In the genomic region with DNA sequence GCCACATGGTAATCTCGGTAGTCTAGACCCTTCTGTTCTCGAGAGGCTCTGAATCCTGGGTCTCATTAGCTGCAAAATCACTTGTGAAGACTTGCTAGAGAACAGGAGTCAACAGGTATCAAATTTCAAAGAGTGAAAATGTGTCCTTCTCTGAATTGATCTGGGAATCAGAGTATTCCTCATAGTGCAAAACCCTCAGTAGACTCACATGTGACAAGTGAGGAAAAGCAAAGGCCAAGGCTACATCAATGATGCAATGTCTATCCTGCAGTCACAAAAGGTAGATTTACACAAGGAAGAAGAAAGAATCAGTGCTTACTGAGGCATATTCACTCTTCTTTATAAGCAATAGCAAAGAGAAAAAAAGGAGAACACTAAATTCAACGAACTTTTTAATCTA, we compare ENCODE assay signal across 1 cellular context.
TF ChIP-seq lines count a peak whose summit lies in the region.

No MANE protein-coding gene starts in this region.

TF ChIP-seq in HepG2, 621 proteins besides CTCF, POLR2A, EP300 and RAD21 (continued from another document and continues in another):
- TF ChIP-seq TFE3 (CRISPR knock-in tag; IDR thresholded peaks at IDR 0.05) (peak; percentile 87), MBD4 (IDR thresholded peaks at IDR 0.05; ENCODE audit: borderline replicate concordance, low read length) (no peak), ZSCAN31 (CRISPR knock-in tag; IDR thresholded peaks at IDR 0.05; ENCODE audit: low read depth) (no peak), ZNF282 (IDR thresholded peaks at IDR 0.05; ENCODE audit: partially characterized antibody) (no peak), ZNF720 (CRISPR knock-in tag; IDR thresholded peaks at IDR 0.05) (no peak), MYC (CRISPR knock-in tag; IDR thresholded peaks at IDR 0.05; ENCODE audit: borderline replicate concordance) (no peak), NR2F2 (IDR thresholded peaks at IDR 0.05; ENCODE audit: borderline replicate concordance, low read depth) (peak; percentile 49; the same call in 1 of the 2 replicates), ISL2 (CRISPR knock-in tag; IDR thresholded peaks at IDR 0.05) (0 out of 2 replicates have a peak, but pooled peaks have one; percentile 21), MAFK (conservative IDR thresholded peaks at IDR 0.05 in 1 of 2, IDR thresholded peaks at IDR 0.05 in 1 of 2; ENCODE audit: low read length in 2 of 2) (0 out of 4 replicates have a peak, but pooled peaks of 1 of the 2 experiments have one; percentile 2), REL (CRISPR knock-in tag; conservative IDR thresholded peaks at IDR 0.05) (no peak), ZGPAT (CRISPR knock-in tag; IDR thresholded peaks at IDR 0.05) (peak; percentile 65; the same call in 1 of the 2 replicates), ZBTB43 (CRISPR knock-in tag; conservative IDR thresholded peaks at IDR 0.05) (no peak), TBX2 (CRISPR knock-in tag; IDR thresholded peaks at IDR 0.05; ENCODE audit: borderline replicate concordance) (0 out of 2 replicates have a peak, but pooled peaks have one; percentile 28), ZNF331 (CRISPR knock-in tag; IDR thresholded peaks at IDR 0.05) (peak; percentile 54; the same call in 1 of the 2 replicates), RFX3 (CRISPR knock-in tag; IDR thresholded peaks at IDR 0.05) (no peak), HNF4A (CRISPR knock-in tag; IDR thresholded peaks at IDR 0.05) (peak; percentile 78), MED13 (CRISPR knock-in tag; IDR thresholded peaks at IDR 0.05) (no peak), NR2F6 (IDR thresholded peaks at IDR 0.05) (peak; percentile 57; the same call in 1 of the 2 replicates), NR2F6 (CRISPR knock-in tag; IDR thresholded peaks at IDR 0.05) (peak; percentile 77), SOX13 (IDR thresholded peaks at IDR 0.05) (no peak), SOX13 (CRISPR knock-in tag; conservative IDR thresholded peaks at IDR 0.05 in 1 of 2, IDR thresholded peaks at IDR 0.05 in 1 of 2) (peak in 1 of 2 experiments; percentile 70; a peak in 2 of 4 replicates), BRCA1 (CRISPR knock-in tag; IDR thresholded peaks at IDR 0.05) (no peak), FOSL2 (CRISPR knock-in tag; IDR thresholded peaks at IDR 0.05) (peak; percentile 56), MIXL1 (CRISPR knock-in tag; IDR thresholded peaks at IDR 0.05) (0 out of 2 replicates have a peak, but pooled peaks have one; percentile 32), ARNT2 (CRISPR knock-in tag; IDR thresholded peaks at IDR 0.05; ENCODE audit: low read depth) (no peak), YY1 (IDR thresholded peaks at IDR 0.05; ENCODE audit: insufficient read depth, insufficient replicate concordance, low read depth, low read length) (no peak), SKI (IDR thresholded peaks at IDR 0.05; ENCODE audit: partially characterized antibody) (peak; percentile 45), TEAD2 (CRISPR knock-in tag; IDR thresholded peaks at IDR 0.05) (no peak), ZNF784 (CRISPR knock-in tag; IDR thresholded peaks at IDR 0.05; ENCODE audit: borderline replicate concordance) (no peak), MAFF (IDR thresholded peaks at IDR 0.05; ENCODE audit: low read depth, low read length) (no peak), FOXK1 (CRISPR knock-in tag; IDR thresholded peaks at IDR 0.05; ENCODE audit: borderline replicate concordance, low read depth) (0 out of 2 replicates have a peak, but pooled peaks have one; percentile 70), ZNF530 (CRISPR knock-in tag; IDR thresholded peaks at IDR 0.05; ENCODE audit: low read depth) (no peak), PHF8 (CRISPR knock-in tag; IDR thresholded peaks at IDR 0.05) (no peak), ZNF644 (CRISPR knock-in tag; IDR thresholded peaks at IDR 0.05; ENCODE audit: low read depth) (0 out of 2 replicates have a peak, but pooled peaks have one; percentile 40), NR2F1 (CRISPR knock-in tag; IDR thresholded peaks at IDR 0.05) (peak; percentile 77 to 88; a peak in 3 of 4 replicates), PITX1 (CRISPR knock-in tag; IDR thresholded peaks at IDR 0.05) (no peak), MEF2D (CRISPR knock-in tag; IDR thresholded peaks at IDR 0.05) (0 out of 2 replicates have a peak, but pooled peaks have one; percentile 21), ZNF264 (CRISPR knock-in tag; IDR thresholded peaks at IDR 0.05) (no peak), ZNF790 (CRISPR knock-in tag; IDR thresholded peaks at IDR 0.05; ENCODE audit: borderline replicate concordance) (no peak), NFKBIZ (CRISPR knock-in tag; IDR thresholded peaks at IDR 0.05) (0 out of 2 replicates have a peak, but pooled peaks have one; percentile 60), SMAD3 (CRISPR knock-in tag; IDR thresholded peaks at IDR 0.05) (0 out of 2 replicates have a peak, but pooled peaks have one; percentile 34), PHF21A (CRISPR knock-in tag; IDR thresholded peaks at IDR 0.05) (no peak)
- TF ChIP-seq, protein P1, sequence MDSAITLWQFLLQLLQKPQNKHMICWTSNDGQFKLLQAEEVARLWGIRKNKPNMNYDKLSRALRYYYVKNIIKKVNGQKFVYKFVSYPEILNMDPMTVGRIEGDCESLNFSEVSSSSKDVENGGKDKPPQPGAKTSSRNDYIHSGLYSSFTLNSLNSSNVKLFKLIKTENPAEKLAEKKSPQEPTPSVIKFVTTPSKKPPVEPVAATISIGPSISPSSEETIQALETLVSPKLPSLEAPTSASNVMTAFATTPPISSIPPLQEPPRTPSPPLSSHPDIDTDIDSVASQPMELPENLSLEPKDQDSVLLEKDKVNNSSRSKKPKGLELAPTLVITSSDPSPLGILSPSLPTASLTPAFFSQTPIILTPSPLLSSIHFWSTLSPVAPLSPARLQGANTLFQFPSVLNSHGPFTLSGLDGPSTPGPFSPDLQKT (CRISPR knock-in tag; IDR thresholded peaks at IDR 0.05; ENCODE audit: borderline replicate concordance), result no peak
- TF ChIP-seq, protein P2, sequence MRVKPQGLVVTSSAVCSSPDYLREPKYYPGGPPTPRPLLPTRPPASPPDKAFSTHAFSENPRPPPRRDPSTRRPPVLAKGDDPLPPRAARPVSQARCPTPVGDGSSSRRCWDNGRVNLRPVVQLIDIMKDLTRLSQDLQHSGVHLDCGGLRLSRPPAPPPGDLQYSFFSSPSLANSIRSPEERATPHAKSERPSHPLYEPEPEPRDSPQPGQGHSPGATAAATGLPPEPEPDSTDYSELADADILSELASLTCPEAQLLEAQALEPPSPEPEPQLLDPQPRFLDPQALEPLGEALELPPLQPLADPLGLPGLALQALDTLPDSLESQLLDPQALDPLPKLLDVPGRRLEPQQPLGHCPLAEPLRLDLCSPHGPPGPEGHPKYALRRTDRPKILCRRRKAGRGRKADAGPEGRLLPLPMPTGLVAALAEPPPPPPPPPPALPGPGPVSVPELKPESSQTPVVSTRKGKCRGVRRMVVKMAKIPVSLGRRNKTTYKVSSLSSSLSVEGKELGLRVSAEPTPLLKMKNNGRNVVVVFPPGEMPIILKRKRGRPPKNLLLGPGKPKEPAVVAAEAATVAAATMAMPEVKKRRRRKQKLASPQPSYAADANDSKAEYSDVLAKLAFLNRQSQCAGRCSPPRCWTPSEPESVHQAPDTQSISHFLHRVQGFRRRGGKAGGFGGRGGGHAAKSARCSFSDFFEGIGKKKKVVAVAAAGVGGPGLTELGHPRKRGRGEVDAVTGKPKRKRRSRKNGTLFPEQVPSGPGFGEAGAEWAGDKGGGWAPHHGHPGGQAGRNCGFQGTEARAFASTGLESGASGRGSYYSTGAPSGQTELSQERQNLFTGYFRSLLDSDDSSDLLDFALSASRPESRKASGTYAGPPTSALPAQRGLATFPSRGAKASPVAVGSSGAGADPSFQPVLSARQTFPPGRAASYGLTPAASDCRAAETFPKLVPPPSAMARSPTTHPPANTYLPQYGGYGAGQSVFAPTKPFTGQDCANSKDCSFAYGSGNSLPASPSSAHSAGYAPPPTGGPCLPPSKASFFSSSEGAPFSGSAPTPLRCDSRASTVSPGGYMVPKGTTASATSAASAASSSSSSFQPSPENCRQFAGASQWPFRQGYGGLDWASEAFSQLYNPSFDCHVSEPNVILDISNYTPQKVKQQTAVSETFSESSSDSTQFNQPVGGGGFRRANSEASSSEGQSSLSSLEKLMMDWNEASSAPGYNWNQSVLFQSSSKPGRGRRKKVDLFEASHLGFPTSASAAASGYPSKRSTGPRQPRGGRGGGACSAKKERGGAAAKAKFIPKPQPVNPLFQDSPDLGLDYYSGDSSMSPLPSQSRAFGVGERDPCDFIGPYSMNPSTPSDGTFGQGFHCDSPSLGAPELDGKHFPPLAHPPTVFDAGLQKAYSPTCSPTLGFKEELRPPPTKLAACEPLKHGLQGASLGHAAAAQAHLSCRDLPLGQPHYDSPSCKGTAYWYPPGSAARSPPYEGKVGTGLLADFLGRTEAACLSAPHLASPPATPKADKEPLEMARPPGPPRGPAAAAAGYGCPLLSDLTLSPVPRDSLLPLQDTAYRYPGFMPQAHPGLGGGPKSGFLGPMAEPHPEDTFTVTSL (CRISPR knock-in tag; IDR thresholded peaks at IDR 0.05; ENCODE audit: borderline replicate concordance), result peak; percentile 70; the same call in 1 of the 2 replicates
- TF ChIP-seq, protein P3, sequence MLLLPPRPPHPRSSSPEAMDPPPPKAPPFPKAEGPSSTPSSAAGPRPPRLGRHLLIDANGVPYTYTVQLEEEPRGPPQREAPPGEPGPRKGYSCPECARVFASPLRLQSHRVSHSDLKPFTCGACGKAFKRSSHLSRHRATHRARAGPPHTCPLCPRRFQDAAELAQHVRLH (CRISPR knock-in tag; IDR thresholded peaks at IDR 0.05; ENCODE audit: borderline replicate concordance, low read depth), result no peak
- TF ChIP-seq, protein P4, sequence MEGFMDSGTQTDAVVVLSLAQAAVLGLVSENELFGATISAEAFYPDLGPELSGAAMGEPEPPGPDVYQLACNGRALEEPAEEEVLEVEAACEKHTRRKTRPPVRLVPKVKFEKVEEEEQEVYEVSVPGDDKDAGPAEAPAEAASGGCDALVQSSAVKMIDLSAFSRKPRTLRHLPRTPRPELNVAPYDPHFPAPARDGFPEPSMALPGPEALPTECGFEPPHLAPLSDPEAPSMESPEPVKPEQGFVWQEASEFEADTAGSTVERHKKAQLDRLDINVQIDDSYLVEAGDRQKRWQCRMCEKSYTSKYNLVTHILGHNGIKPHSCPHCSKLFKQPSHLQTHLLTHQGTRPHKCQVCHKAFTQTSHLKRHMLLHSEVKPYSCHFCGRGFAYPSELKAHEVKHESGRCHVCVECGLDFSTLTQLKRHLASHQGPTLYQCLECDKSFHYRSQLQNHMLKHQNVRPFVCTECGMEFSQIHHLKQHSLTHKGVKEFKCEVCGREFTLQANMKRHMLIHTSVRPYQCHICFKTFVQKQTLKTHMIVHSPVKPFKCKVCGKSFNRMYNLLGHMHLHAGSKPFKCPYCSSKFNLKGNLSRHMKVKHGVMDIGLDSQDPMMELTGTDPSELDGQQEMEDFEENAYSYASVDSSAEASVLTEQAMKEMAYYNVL (CRISPR knock-in tag; IDR thresholded peaks at IDR 0.05; ENCODE audit: borderline replicate concordance), result 0 out of 2 replicates have a peak, but pooled peaks have one; percentile 36
- TF ChIP-seq, protein P5, sequence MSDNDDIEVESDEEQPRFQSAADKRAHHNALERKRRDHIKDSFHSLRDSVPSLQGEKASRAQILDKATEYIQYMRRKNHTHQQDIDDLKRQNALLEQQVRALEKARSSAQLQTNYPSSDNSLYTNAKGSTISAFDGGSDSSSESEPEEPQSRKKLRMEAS (IDR thresholded peaks at IDR 0.05), result peak; percentile 32; the same call in 1 of the 2 replicates
- TF ChIP-seq, protein P6, sequence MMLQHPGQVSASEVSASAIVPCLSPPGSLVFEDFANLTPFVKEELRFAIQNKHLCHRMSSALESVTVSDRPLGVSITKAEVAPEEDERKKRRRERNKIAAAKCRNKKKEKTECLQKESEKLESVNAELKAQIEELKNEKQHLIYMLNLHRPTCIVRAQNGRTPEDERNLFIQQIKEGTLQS (CRISPR knock-in tag; IDR thresholded peaks at IDR 0.05), result peak; percentile 61
